ENCODE assay signal across 18 cellular contexts in genomic region chr18:63975632-63976031, GRCh38.
DNase-seq lines count a peak whose midpoint lies in the region; ATAC-seq and TF ChIP-seq lines count a peak whose summit lies in the region.
"Had no signal": no experiment of that assay in that cellular context is flagged by ENCODE, and none has a peak within 500 bp of the region (broad histone marks: within the 10 kb centered on the region; RNA-seq: fewer than 3 reads in every experiment).

No MANE protein-coding gene starts in this region.

- peaks cover 53% of the 10 kb centered on the region for H3K4me1 Mint-ChIP-seq in stimulated activated memory B cell treated with anti-CD40 and anti-IgM and Interleukin-4, amounts not matched to agents 10 μg/mL and 1 μg/mL and 100 μg/mL, for 72 hours

- no peak for TF ChIP-seq CTCF in HL-60 (IDR thresholded peaks at IDR 0.05; ENCODE audit: insufficient read depth, low read length)
- no peak for TF ChIP-seq CTCF in GM20000 (IDR thresholded peaks at IDR 0.05; ENCODE audit: extremely low read depth, missing control alignments)

- no peak overlapping the region for H3K4me3 Mint-ChIP-seq in stimulated activated memory B cell treated with anti-CD40 and anti-IgM and Interleukin-4, amounts not matched to agents 10 μg/mL and 1 μg/mL and 100 μg/mL, for 72 hours
- H3K4me3 Mint-ChIP-seq: activated CD8-positive, alpha-beta memory T cell treated with anti-CD3 and anti-CD28 coated beads, Interleukin-2, amount 10 ng/mL, durations not matched to agents 7 days and 5 days; CD8-positive, alpha-beta T cell had no signal

- peaks cover 6% of the 10 kb centered on the region for H3K36me3 Mint-ChIP-seq in stimulated activated memory B cell treated with anti-CD40 and anti-IgM and Interleukin-4, amounts not matched to agents 10 μg/mL and 1 μg/mL and 100 μg/mL, for 72 hours
- H3K36me3 Mint-ChIP-seq: activated CD8-positive, alpha-beta memory T cell treated with anti-CD3 and anti-CD28 coated beads, Interleukin-2, amount 10 ng/mL, durations not matched to agents 7 days and 5 days had no signal

- H3K4me3 ChIP-seq in HL-60 (replicated peaks; ENCODE audit: insufficient read depth, low read length) = no peak overlapping the region
- H3K4me3 ChIP-seq: heart right ventricle, mucosa of descending colon had no signal

- DNase-seq in DMS 273 (lab: John Stamatoyannopoulos, UW; ENCODE audit: unreplicated experiment) = peak; percentile 21
- DNase-seq in DMS 273 treated with DMSO at 0.1 percent for 48 hours (lab: John Stamatoyannopoulos, UW) = no peak
- peak; percentile 49 to 58 for DNase-seq in HL-60 (ENCODE audit: low read depth in 1 of 2, low spot score in 1 of 2)
- DNase-seq in SKM-1 treated with dmso at 0.1 percent for 144 hours (lab: John Stamatoyannopoulos, UW; ENCODE audit: unreplicated experiment) = peak; percentile 63
- DNase-seq in GM20000 (ENCODE audit: low spot score) = no peak
- no peak for DNase-seq in HCEC 1CT
- no peak for DNase-seq in activated T-cell treated with anti-CD3 and anti-CD28 coated beads, Interleukin-2, amount 50 U/mL, for 1 hour
- DNase-seq: activated CD8-positive, alpha-beta memory T cell treated with anti-CD3 and anti-CD28 coated beads, Interleukin-2, amount 10 ng/mL, durations not matched to agents 7 days and 5 days; brain microvascular endothelial cell; heart right ventricle; NCI-H1417 treated with DMSO at 0.1 percent for 48 hours had no signal

- no peaks in the 10 kb centered on the region for H3K27me3 ChIP-seq in HL-60 (ENCODE audit: insufficient read depth, poor library complexity, severe bottlenecking)
- H3K27me3 ChIP-seq: brain microvascular endothelial cell, heart right ventricle had no signal

- H3K9me3 Mint-ChIP-seq in stimulated activated memory B cell treated with anti-CD40 and anti-IgM and Interleukin-4, amounts not matched to agents 10 μg/mL and 1 μg/mL and 100 μg/mL, for 72 hours = no peaks in the 10 kb centered on the region
- H3K9me3 Mint-ChIP-seq: activated naive CD4-positive, alpha-beta T cell treated with anti-CD3 and anti-CD28 coated beads, Interleukin-2, amount 50 U/mL, for 72 hours; CD8-positive, alpha-beta T cell had no signal

- no peak for ATAC-seq in stimulated activated memory B cell treated with anti-CD40 and anti-IgM and Interleukin-4, amounts not matched to agents 10 μg/mL and 1 μg/mL and 100 μg/mL, for 72 hours
- ATAC-seq: activated CD8-positive, alpha-beta memory T cell treated with anti-CD3 and anti-CD28 coated beads, Interleukin-2, amount 10 ng/mL, durations not matched to agents 7 days and 5 days; activated naive CD4-positive, alpha-beta T cell treated with anti-CD3 and anti-CD28 coated beads, Interleukin-2, amount 50 U/mL, for 72 hours; CD8-positive, alpha-beta T cell; heart right ventricle had no signal

- H3K27ac ChIP-seq in HL-60 (replicated peaks) = peak overlapping the region; percentile 73
- H3K27ac ChIP-seq: 22Rv1, brain microvascular endothelial cell, parathyroid adenoma, VCaP had no signal

- H3K27me3 Mint-ChIP-seq in stimulated activated memory B cell treated with anti-CD40 and anti-IgM and Interleukin-4, amounts not matched to agents 10 μg/mL and 1 μg/mL and 100 μg/mL, for 72 hours = no peaks in the 10 kb centered on the region
- H3K27me3 Mint-ChIP-seq: activated CD8-positive, alpha-beta memory T cell treated with anti-CD3 and anti-CD28 coated beads, Interleukin-2, amount 10 ng/mL, durations not matched to agents 7 days and 5 days had no signal

- peak overlapping the region; percentile 36 for H3K27ac Mint-ChIP-seq in stimulated activated memory B cell treated with anti-CD40 and anti-IgM and Interleukin-4, amounts not matched to agents 10 μg/mL and 1 μg/mL and 100 μg/mL, for 72 hours
- H3K27ac Mint-ChIP-seq: activated CD8-positive, alpha-beta memory T cell treated with anti-CD3 and anti-CD28 coated beads, Interleukin-2, amount 10 ng/mL, durations not matched to agents 7 days and 5 days; activated naive CD4-positive, alpha-beta T cell treated with anti-CD3 and anti-CD28 coated beads, Interleukin-2, amount 50 U/mL, for 72 hours had no signal

Comparison
In these comparisons a context has a peak if more than half of its experiments do, and no peak if none do; other contexts are left out.
1. DNase-seq: peak in DMS 273 (single experiment), HL-60 (2 of 2) and SKM-1 treated with dmso at 0.1 percent for 144 hours (single experiment); none in DMS 273 treated with DMSO at 0.1 percent for 48 hours (single experiment), GM20000 (single experiment), HCEC 1CT (single experiment) and activated T-cell treated with anti-CD3 and anti-CD28 coated beads, Interleukin-2, amount 50 U/mL, for 1 hour (single experiment).